In the genomic region with DNA sequence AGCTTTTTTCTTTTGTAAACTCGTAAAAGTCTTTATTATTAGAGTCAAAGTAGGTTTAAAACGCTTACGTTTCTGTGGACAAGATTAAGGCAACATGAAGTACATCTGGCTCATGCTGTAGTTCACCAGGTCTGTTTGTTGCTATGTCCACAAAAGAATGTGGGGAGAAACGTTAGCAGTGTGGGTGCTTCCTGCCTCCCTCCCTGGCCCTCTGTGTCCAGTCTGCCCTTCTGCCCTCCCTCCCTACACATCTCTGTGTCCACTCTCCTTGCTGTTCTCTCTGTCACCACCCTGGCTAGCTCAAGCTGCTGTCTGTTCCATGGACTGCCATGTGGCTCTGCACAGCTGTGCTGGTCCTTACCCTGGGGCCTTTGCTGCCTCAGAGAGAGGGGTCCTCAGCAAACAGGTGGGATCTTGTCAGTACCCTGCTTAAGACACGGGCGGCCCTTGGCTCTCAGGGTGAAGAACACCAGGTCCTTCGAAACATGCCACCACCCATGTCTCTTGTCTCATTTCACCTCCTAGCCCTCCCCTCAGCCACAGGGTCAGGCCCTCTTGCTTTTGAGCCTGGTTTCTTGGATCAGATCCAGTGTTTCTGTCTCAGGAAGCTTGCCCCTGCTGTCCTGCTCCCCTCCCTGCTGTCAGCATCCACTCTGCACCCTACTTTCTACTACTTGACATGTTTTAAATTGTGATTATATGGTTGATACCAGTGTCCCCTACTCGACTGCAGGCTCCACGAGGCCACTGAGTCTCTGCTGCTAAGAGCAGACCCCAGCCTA, we compare ENCODE assay signal across 8 cellular contexts.
DNase-seq lines count a peak whose midpoint lies in the region; ATAC-seq and TF ChIP-seq lines count a peak whose summit lies in the region.
"Had no signal": no experiment of that assay in that cellular context is flagged by ENCODE, and none has a peak within 500 bp of the region (broad histone marks: within the 10 kb centered on the region; RNA-seq: fewer than 3 reads in every experiment).

No MANE protein-coding gene starts in this region.

- no peak overlapping the region for H3K9ac ChIP-seq in H9 (ENCODE audit: extremely low read depth, insufficient read length, low read length)
- H3K9ac ChIP-seq in rectal smooth muscle tissue (ENCODE audit: low read length) = peak overlapping the region; percentile 42

- H3K9me3 ChIP-seq in H9 (ENCODE audit: control insufficient read depth, low read depth, low read length) (no peaks in the 10 kb centered on the region), SJCRH30 (replicated peaks) (no peaks in the 10 kb centered on the region), gastroesophageal sphincter (no peaks in the 10 kb centered on the region)

- H3K27ac ChIP-seq in H9 (ENCODE audit: insufficient read length, low read depth, low read length) (no peak overlapping the region), SJCRH30 (no peak overlapping the region), gastroesophageal sphincter (peak overlapping the region in 3 of 4 donors; percentile 31 to 54 (median 44)), rectal smooth muscle tissue (ENCODE audit: low read depth, low read length) (no peak overlapping the region)

- H2BK12ac ChIP-seq in H9 (ENCODE audit: insufficient read length, low read depth, low read length) = no peak overlapping the region

- peak overlapping the region; percentile 63 to 94 (median 74); a peak in 6 of 7 replicates for H3K27ac Mint-ChIP-seq in H9

- H3K4ac ChIP-seq in H9 (ENCODE audit: low read depth, low read length) = no peak overlapping the region

- H3K56ac ChIP-seq in H9 (ENCODE audit: insufficient read length, low read depth, low read length) = no peak overlapping the region

- no CpG with 5 or more reads among the region's 9 CpGs for WGBS in H9 (ENCODE audit: extremely low coverage, insufficient read length, low lambda C conversion rate)
- 50 to 61% methylated on average over 8 to 9 of the region's 9 CpGs for WGBS in gastroesophageal sphincter (ENCODE audit: low coverage in 1 of 2), 2 donors

- H3K27me3 Mint-ChIP-seq in H9 (ENCODE audit: low read depth) = no peaks in the 10 kb centered on the region

- H4K8ac ChIP-seq in H9 (replicated peaks; ENCODE audit: insufficient read length, low read depth, low read length) = no peak overlapping the region

- no peak overlapping the region for H2BK5ac ChIP-seq in H9 (ENCODE audit: insufficient read length, low read length)

- no peak overlapping the region for H3K23ac ChIP-seq in H9 (ENCODE audit: insufficient read length, low read depth, low read length)

- H3K36me3 ChIP-seq in SJCRH30 (no peaks in the 10 kb centered on the region), gastroesophageal sphincter (no peaks in the 10 kb centered on the region), rectal smooth muscle tissue (ENCODE audit: control insufficient read depth, insufficient read depth, low read length) (no peaks in the 10 kb centered on the region)

- no peaks in the 10 kb centered on the region for H4K20me1 ChIP-seq in H9 (ENCODE audit: control insufficient read depth, insufficient read depth, insufficient read length)

- H3T11ph ChIP-seq in H9 (ENCODE audit: low read length) = no peak overlapping the region

- H3K36me3 Mint-ChIP-seq in H9 (ENCODE audit: insufficient read depth in 1 of 3, low read depth in 3 of 3) = no peaks in the 10 kb centered on the region

- H2AFZ ChIP-seq in H9 (ENCODE audit: low read length) = no peak overlapping the region

- TF ChIP-seq EP300 in gastroesophageal sphincter (IDR thresholded peaks at IDR 0.05) = no peak

- H2BK15ac ChIP-seq in H9 (ENCODE audit: low read depth, low read length) = no peak overlapping the region

- H3K4me2 ChIP-seq in H9 (ENCODE audit: insufficient read depth, insufficient read length, low read length) = no peak overlapping the region

- no peak overlapping the region for H3K4me3 Mint-ChIP-seq in H9

- H3K79me1 ChIP-seq in H9 (ENCODE audit: insufficient read depth, low read depth, low read length, poor library complexity, severe bottlenecking) = no peaks in the 10 kb centered on the region

- no peak overlapping the region for H4K91ac ChIP-seq in H9 (ENCODE audit: insufficient read length, low read depth, low read length)

- H3K4me3 ChIP-seq in SJCRH30 (no peak overlapping the region), gastroesophageal sphincter (no peak overlapping the region), rectal smooth muscle tissue (ENCODE audit: low read length) (no peak overlapping the region)

- H3K4me1 ChIP-seq in H9 (ENCODE audit: insufficient read depth, low read length) = no peaks in the 10 kb centered on the region; the same call in 1 of the 2 replicates
- H3K4me1 ChIP-seq in SJCRH30 = peaks cover 19% of the 10 kb centered on the region
- H3K4me1 ChIP-seq in gastroesophageal sphincter = peaks cover 18 to 78% (median 20%) of the 10 kb centered on the region in 3 donors
- peaks cover 35% of the 10 kb centered on the region for H3K4me1 ChIP-seq in rectal smooth muscle tissue (ENCODE audit: control insufficient read depth, insufficient read depth, low read length)

- no peak overlapping the region for H2BK120ac ChIP-seq in H9 (ENCODE audit: low read depth, low read length, poor library complexity, severe bottlenecking)

- no peaks in the 10 kb centered on the region for H3K9me3 Mint-ChIP-seq in H9

- no peaks in the 10 kb centered on the region; the same call in 1 of the 2 replicates for H3K79me2 ChIP-seq in H9 (ENCODE audit: insufficient read depth, low read length)

- no peaks in the 10 kb centered on the region for H3K23me2 ChIP-seq in H9 (ENCODE audit: insufficient read length, low read depth, low read length, poor library complexity, severe bottlenecking)

- no peak overlapping the region for H2BK20ac ChIP-seq in H9 (ENCODE audit: low read depth, low read length, poor library complexity, severe bottlenecking)

- peaks cover 22 to 23% of the 10 kb centered on the region in 2 experiments for H3K4me1 Mint-ChIP-seq in H9

- TF ChIP-seq CTCF in H9 (conservative IDR thresholded peaks at IDR 0.05) = no peak
- TF ChIP-seq CTCF in gastroesophageal sphincter (IDR thresholded peaks at IDR 0.05) = no peak

- H3K27me3 ChIP-seq in H9 (ENCODE audit: insufficient read depth, low read length) = no peaks in the 10 kb centered on the region
- no peaks in the 10 kb centered on the region for H3K27me3 ChIP-seq in SJCRH30
- no peaks in the 10 kb centered on the region for H3K27me3 ChIP-seq in gastroesophageal sphincter
- H3K27me3 ChIP-seq in rectal smooth muscle tissue (ENCODE audit: control insufficient read depth, insufficient read depth, low read length) = no peaks in the 10 kb centered on the region

- 0 out of 2 replicates have a peak overlapping the region, but pooled peaks have one; percentile 45 for H3K14ac ChIP-seq in H9 (ENCODE audit: insufficient read depth, low read length)

- TF ChIP-seq POLR2A in gastroesophageal sphincter (IDR thresholded peaks at IDR 0.05) = no peak

- no peak for ATAC-seq in gastroesophageal sphincter

- DNase-seq in H9 (no peak), SJCRH30 (peak; percentile 40 to 59), retina (no peak), SK-N-DZ (ENCODE audit: low spot score) (no peak)
- DNase-seq in stimulated activated CD4-positive, alpha-beta T cell treated with anti-CD3 and anti-CD28 coated beads, Interleukin-2, amount 100 ng/mL, for 24 hours = no peak
- DNase-seq: NCI-H187 treated with DMSO at 0.1 percent for 48 hours had no signal

- no peak overlapping the region for H3K18ac ChIP-seq in H9 (ENCODE audit: insufficient read length, low read depth, low read length)

- H2AK5ac ChIP-seq in H9 (ENCODE audit: insufficient read length, low read length) = no peak overlapping the region

- H4K5ac ChIP-seq in H9 (ENCODE audit: insufficient read length, low read depth, low read length) = no peak overlapping the region

Comparison
In these comparisons a context has a peak if more than half of its experiments do, and no peak if none do; other contexts are left out.
1. DNase-seq: peak in SJCRH30 (2 of 2); none in H9 (single experiment), stimulated activated CD4-positive, alpha-beta T cell treated with anti-CD3 and anti-CD28 coated beads, Interleukin-2, amount 100 ng/mL, for 24 hours (0 of 2), retina (single experiment) and SK-N-DZ (single experiment).
2. H3K27ac ChIP-seq: peak in gastroesophageal sphincter (3 of 4); none in H9 (single experiment), SJCRH30 (single experiment) and rectal smooth muscle tissue (single experiment).